1 cellular context compared by ENCODE assay signal in the genomic region with DNA sequence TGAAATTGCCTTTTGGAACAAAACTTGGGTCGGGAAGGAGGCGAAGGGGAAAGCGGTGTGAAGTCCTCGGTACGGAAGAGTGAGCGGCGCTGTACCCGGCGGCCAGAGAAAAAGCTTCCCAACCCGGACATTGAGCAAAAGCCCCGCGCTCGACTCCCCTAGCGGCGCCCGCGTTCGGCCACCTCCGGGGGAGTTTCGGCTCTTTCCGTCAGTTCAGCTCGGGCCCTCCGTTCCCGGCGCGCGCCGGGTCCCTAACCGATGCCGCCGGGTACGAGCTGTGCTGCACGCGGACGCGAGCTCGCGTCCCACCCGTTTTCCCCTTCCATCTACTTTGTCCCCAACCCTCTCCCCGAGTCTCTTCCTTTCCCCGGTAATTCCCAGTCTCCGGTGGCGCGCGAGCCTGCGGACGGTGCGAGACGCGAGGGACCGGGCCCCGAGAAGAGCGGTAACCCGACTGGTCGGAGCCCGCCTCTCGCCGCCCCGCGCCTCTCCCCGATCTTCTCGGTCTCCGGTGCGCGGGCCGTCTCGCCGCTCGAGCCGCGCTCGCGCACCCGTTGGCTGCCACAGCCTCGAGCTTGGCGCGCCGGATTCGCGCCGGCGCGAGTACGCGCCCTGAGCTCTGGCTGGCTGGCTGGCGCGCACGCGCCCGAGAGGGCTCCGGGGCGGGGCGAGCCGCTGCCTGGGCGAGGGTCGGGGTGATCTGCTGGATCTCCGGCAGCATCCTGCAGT.
TF ChIP-seq lines count a peak whose summit lies in the region.

No MANE protein-coding gene starts in this region.

TF ChIP-seq in K562, 482 proteins besides CTCF, POLR2A, EP300 and RAD21 (continued from another document and continues in another):
- TF ChIP-seq, protein P1, sequence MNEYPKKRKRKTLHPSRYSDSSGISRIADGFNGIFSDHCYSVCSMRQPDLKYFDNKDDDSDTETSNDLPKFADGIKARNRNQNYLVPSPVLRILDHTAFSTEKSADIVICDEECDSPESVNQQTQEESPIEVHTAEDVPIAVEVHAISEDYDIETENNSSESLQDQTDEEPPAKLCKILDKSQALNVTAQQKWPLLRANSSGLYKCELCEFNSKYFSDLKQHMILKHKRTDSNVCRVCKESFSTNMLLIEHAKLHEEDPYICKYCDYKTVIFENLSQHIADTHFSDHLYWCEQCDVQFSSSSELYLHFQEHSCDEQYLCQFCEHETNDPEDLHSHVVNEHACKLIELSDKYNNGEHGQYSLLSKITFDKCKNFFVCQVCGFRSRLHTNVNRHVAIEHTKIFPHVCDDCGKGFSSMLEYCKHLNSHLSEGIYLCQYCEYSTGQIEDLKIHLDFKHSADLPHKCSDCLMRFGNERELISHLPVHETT (CRISPR knock-in tag; conservative IDR thresholded peaks at IDR 0.05 in 1 of 2, IDR thresholded peaks at IDR 0.05 in 1 of 2) = peak in 1 of 2 experiments; percentile 94; a peak in 2 of 4 replicates
- TF ChIP-seq TCF15 (CRISPR knock-in tag; IDR thresholded peaks at IDR 0.05) (no peak), ZNF282 (CRISPR knock-in tag; IDR thresholded peaks at IDR 0.05) (no peak), LCOR (CRISPR knock-in tag; IDR thresholded peaks at IDR 0.05) (peak; percentile 65; the same call in 1 of the 2 replicates), NFIX (CRISPR knock-in tag; IDR thresholded peaks at IDR 0.05; ENCODE audit: low read depth) (no peak), HMG20A (CRISPR knock-in tag; conservative IDR thresholded peaks at IDR 0.05) (no peak), SP1 (CRISPR knock-in tag; IDR thresholded peaks at IDR 0.05) (peak; percentile 69; the same call in 1 of the 2 replicates), CEBPB (tag; IDR thresholded peaks at IDR 0.05) (no peak), KAT2B (IDR thresholded peaks at IDR 0.05; ENCODE audit: low read depth, low read length) (no peak), SMAD1 (IDR thresholded peaks at IDR 0.05; ENCODE audit: low read depth, low read length, partially characterized antibody) (no peak), E2F3 (CRISPR knock-in tag; IDR thresholded peaks at IDR 0.05) (peak; percentile 77; the same call in 1 of the 2 replicates), TAF15 (IDR thresholded peaks at IDR 0.05; ENCODE audit: low read depth, low read length) (no peak), TRIM24 (IDR thresholded peaks at IDR 0.05) (no peak), HCFC1 (IDR thresholded peaks at IDR 0.05; ENCODE audit: low read depth, low read length) (peak; percentile 48), IRF2 (CRISPR knock-in tag; IDR thresholded peaks at IDR 0.05) (no peak), NFE2L1 (tag; IDR thresholded peaks at IDR 0.05; ENCODE audit: borderline replicate concordance, low read depth) (no peak), C11orf30 (IDR thresholded peaks at IDR 0.05; ENCODE audit: low read depth) (no peak), STAG1 (CRISPR knock-in tag; IDR thresholded peaks at IDR 0.05; ENCODE audit: borderline replicate concordance) (no peak), ZNF407 (IDR thresholded peaks at IDR 0.05; ENCODE audit: low read depth) (no peak), ZNF24 (IDR thresholded peaks at IDR 0.05) (no peak), MTA3 (IDR thresholded peaks at IDR 0.05; ENCODE audit: borderline replicate concordance) (peak; percentile 72; the same call in 1 of the 2 replicates), POU5F1 (IDR thresholded peaks at IDR 0.05; ENCODE audit: borderline replicate concordance, low read depth, low read length, partially characterized antibody) (no peak), POLR2B (IDR thresholded peaks at IDR 0.05; ENCODE audit: low read depth, partially characterized antibody) (peak; percentile 84), BCOR (IDR thresholded peaks at IDR 0.05) (0 out of 2 replicates have a peak, but pooled peaks have one; percentile 20), HOMEZ (CRISPR knock-in tag; IDR thresholded peaks at IDR 0.05) (no peak), LARP7 (IDR thresholded peaks at IDR 0.05) (peak; percentile 52; the same call in 1 of the 2 replicates), KHSRP (IDR thresholded peaks at IDR 0.05) (no peak), RBM17 (IDR thresholded peaks at IDR 0.05; ENCODE audit: borderline replicate concordance, low read depth, low read length) (no peak), BHLHE40 (IDR thresholded peaks at IDR 0.05; ENCODE audit: low read length) (peak; percentile 56), NCOA4 (IDR thresholded peaks at IDR 0.05; ENCODE audit: partially characterized antibody) (no peak), ARNT (IDR thresholded peaks at IDR 0.05) (no peak), IFI16 (CRISPR knock-in tag; IDR thresholded peaks at IDR 0.05) (no peak), KAT7 (CRISPR knock-in tag; IDR thresholded peaks at IDR 0.05; ENCODE audit: borderline replicate concordance) (peak; percentile 92; the same call in 1 of the 2 replicates), MCM5 (IDR thresholded peaks at IDR 0.05; ENCODE audit: low read depth) (no peak), IRF1 (CRISPR knock-in tag; IDR thresholded peaks at IDR 0.05; ENCODE audit: borderline replicate concordance) (no peak), NR3C1 (CRISPR knock-in tag; IDR thresholded peaks at IDR 0.05) (peak; percentile 52; the same call in 1 of the 2 replicates), CEBPG (CRISPR knock-in tag; IDR thresholded peaks at IDR 0.05) (no peak), CEBPG (tag; conservative IDR thresholded peaks at IDR 0.05 in 1 of 2, IDR thresholded peaks at IDR 0.05 in 1 of 2) (no peak), HMGN3 (IDR thresholded peaks at IDR 0.05; ENCODE audit: borderline replicate concordance, extremely low read depth, insufficient read length, low read depth, low read length) (peak; percentile 51), MYBL2 (IDR thresholded peaks at IDR 0.05; ENCODE audit: low read depth) (no peak), MYBL2 (CRISPR knock-in tag; IDR thresholded peaks at IDR 0.05; ENCODE audit: borderline replicate concordance) (no peak)
- TF ChIP-seq, protein P2, sequence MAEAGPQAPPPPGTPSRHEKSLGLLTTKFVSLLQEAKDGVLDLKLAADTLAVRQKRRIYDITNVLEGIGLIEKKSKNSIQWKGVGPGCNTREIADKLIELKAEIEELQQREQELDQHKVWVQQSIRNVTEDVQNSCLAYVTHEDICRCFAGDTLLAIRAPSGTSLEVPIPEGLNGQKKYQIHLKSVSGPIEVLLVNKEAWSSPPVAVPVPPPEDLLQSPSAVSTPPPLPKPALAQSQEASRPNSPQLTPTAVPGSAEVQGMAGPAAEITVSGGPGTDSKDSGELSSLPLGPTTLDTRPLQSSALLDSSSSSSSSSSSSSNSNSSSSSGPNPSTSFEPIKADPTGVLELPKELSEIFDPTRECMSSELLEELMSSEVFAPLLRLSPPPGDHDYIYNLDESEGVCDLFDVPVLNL (CRISPR knock-in tag; IDR thresholded peaks at IDR 0.05; ENCODE audit: low read depth) = peak; percentile 74
- TF ChIP-seq, protein P3, sequence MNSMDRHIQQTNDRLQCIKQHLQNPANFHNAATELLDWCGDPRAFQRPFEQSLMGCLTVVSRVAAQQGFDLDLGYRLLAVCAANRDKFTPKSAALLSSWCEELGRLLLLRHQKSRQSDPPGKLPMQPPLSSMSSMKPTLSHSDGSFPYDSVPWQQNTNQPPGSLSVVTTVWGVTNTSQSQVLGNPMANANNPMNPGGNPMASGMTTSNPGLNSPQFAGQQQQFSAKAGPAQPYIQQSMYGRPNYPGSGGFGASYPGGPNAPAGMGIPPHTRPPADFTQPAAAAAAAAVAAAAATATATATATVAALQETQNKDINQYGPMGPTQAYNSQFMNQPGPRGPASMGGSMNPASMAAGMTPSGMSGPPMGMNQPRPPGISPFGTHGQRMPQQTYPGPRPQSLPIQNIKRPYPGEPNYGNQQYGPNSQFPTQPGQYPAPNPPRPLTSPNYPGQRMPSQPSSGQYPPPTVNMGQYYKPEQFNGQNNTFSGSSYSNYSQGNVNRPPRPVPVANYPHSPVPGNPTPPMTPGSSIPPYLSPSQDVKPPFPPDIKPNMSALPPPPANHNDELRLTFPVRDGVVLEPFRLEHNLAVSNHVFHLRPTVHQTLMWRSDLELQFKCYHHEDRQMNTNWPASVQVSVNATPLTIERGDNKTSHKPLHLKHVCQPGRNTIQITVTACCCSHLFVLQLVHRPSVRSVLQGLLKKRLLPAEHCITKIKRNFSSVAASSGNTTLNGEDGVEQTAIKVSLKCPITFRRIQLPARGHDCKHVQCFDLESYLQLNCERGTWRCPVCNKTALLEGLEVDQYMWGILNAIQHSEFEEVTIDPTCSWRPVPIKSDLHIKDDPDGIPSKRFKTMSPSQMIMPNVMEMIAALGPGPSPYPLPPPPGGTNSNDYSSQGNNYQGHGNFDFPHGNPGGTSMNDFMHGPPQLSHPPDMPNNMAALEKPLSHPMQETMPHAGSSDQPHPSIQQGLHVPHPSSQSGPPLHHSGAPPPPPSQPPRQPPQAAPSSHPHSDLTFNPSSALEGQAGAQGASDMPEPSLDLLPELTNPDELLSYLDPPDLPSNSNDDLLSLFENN (IDR thresholded peaks at IDR 0.05; ENCODE audit: low read depth in 2 of 2, low read length in 2 of 2) = no peak
- TF ChIP-seq, protein P4, sequence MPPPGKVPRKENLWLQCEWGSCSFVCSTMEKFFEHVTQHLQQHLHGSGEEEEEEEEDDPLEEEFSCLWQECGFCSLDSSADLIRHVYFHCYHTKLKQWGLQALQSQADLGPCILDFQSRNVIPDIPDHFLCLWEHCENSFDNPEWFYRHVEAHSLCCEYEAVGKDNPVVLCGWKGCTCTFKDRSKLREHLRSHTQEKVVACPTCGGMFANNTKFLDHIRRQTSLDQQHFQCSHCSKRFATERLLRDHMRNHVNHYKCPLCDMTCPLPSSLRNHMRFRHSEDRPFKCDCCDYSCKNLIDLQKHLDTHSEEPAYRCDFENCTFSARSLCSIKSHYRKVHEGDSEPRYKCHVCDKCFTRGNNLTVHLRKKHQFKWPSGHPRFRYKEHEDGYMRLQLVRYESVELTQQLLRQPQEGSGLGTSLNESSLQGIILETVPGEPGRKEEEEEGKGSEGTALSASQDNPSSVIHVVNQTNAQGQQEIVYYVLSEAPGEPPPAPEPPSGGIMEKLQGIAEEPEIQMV (tag; conservative IDR thresholded peaks at IDR 0.05; ENCODE audit: low read depth) = no peak
